8 cellular contexts compared by ENCODE assay signal in the genomic region with DNA sequence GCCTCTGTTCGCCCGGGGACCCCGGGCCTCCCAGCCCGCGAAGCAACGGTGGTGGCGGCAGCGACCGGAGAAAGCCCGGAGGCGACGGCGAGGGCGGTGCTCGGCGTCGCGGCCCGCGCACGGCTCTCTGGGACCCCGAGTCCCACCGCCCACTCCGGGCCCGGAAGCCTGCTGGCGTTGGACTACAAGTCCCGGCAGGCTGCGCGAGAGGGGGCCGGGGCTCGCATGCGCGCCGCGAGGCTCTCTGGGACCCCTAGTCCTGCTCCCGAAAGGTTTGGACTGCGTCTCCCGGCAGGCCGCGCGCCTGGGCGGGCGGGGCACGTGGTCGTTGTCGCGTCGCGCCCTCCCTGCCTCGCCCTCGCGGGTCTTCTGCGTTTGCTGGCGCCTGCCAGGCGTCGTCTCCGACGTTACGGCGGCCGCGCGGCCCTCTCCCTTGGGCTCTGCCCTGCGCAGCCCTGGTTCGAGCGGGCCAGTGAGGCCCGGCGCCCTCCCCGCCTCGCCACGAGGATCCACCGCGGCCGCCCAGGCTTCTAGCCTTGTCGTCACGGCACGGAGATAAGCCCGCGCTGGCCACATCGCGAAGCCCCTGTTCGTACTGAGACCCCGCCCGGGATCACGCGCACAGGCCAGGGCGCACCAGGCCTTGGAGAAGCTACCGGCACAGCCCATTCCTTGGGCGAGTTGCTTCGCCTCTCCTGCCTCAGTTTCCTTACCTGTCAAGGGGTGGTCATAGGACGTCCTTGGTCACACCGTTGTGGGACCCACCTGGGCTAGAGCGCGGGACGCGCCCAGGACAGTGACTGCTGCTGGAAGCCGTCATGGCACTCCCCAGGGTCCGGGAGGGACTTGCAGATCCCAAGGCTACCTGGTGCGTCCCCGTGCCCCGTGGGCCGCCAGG. TPM values are rescaled to one million over a fixed set of nuclear protein-coding genes. Genes with fewer than 3 reads are reported as not detected.
A peak's percentile ranks its signal among the peaks of the same experiment; 100 is the strongest.
DNase-seq lines count a peak whose midpoint lies in the region; ATAC-seq and TF ChIP-seq lines count a peak whose summit lies in the region.

Gene STK25, minus strand, starts transcription at position 75 of the 898 bp plus-strand sequence. CDS start 549 bp downstream, outside the sequence.

- POLR2A ChIA-PET in activated CD4-positive, alpha-beta memory T cell treated with anti-CD3 and anti-CD28 coated beads for 36 hours (lab: Charles Lee), result no interaction called here

- peak within 1 kb of the TSS; percentile 38 to 88 (median 52) for H3K27ac Mint-ChIP-seq in CD4-positive, CD25-positive, alpha-beta regulatory T cell
- H3K27ac Mint-ChIP-seq in activated CD4-positive, alpha-beta memory T cell treated with anti-CD3 and anti-CD28 coated beads for 36 hours, result peak within 1 kb of the TSS; percentile 56

- H3K9me3 Mint-ChIP-seq in CD4-positive, CD25-positive, alpha-beta regulatory T cell, result peaks cover 0 to 2% (median 0%) of the 10 kb centered on the region in 7 donors
- no peaks in the 10 kb centered on the region for H3K9me3 Mint-ChIP-seq in activated CD4-positive, alpha-beta memory T cell treated with anti-CD3 and anti-CD28 coated beads for 36 hours

- H3K36me3 Mint-ChIP-seq in CD4-positive, CD25-positive, alpha-beta regulatory T cell, result no peaks in the 10 kb centered on the region
- H3K36me3 Mint-ChIP-seq in activated CD4-positive, alpha-beta memory T cell treated with anti-CD3 and anti-CD28 coated beads for 36 hours, result no peaks in the 10 kb centered on the region

- 1 to 2% methylated on average over 16 to 76 of the region's 102 CpGs for WGBS in lower leg skin, 2 donors

- peak in 23 of 56 donors; percentile 6 to 54 (median 29) for TF ChIP-seq CTCF in dorsolateral prefrontal cortex (IDR thresholded peaks at IDR 0.05 in 54 of 56, conservative IDR thresholded peaks at IDR 0.05 in 2 of 56; ENCODE audit: low read depth in 1 of 56, partially characterized antibody in 56 of 56)
- TF ChIP-seq CTCF in lower leg skin (IDR thresholded peaks at IDR 0.05), result no peak

- ATAC-seq in CD4-positive, CD25-positive, alpha-beta regulatory T cell (ENCODE audit: low read depth in 2 of 2), result peak; percentile 96
- peak; percentile 87 for ATAC-seq in GM19438 (IDR thresholded peaks at IDR 0.05; ENCODE audit: low read depth, unreplicated experiment)
- peak; percentile 56 for ATAC-seq in HG03575 (IDR thresholded peaks at IDR 0.05; ENCODE audit: extremely low read depth, insufficient number of reproducible peaks, low FRiP score, unreplicated experiment)

- peaks cover 0 to 44% (median 7%) of the 10 kb centered on the region in 4 donors for H3K4me1 Mint-ChIP-seq in CD4-positive, CD25-positive, alpha-beta regulatory T cell
- H3K4me1 Mint-ChIP-seq in activated CD4-positive, alpha-beta memory T cell treated with anti-CD3 and anti-CD28 coated beads for 36 hours (ENCODE audit: low read depth), result peaks cover 19% of the 10 kb centered on the region

- CTCF ChIA-PET in activated CD4-positive, alpha-beta memory T cell treated with anti-CD3 and anti-CD28 coated beads for 36 hours (lab: Charles Lee), result no interaction called here

- no peaks in the 10 kb centered on the region for H3K36me3 ChIP-seq in CD4-positive, CD25-positive, alpha-beta regulatory T cell (ENCODE audit: control insufficient read depth, insufficient read depth, low read length)

- H3K4me1 ChIP-seq in CD4-positive, CD25-positive, alpha-beta regulatory T cell (ENCODE audit: control insufficient read depth, insufficient read depth, low read length, poor library complexity, severe bottlenecking), result peaks cover 26% of the 10 kb centered on the region

- peak; percentile 95 to 99 (median 98) for DNase-seq in CD4-positive, CD25-positive, alpha-beta regulatory T cell
- DNase-seq in NCI-H82 treated with DMSO at 0.1 percent for 48 hours (lab: John Stamatoyannopoulos, UW; ENCODE audit: unreplicated experiment), result peak; percentile 89
- DNase-seq in activated CD4-positive, alpha-beta memory T cell treated with anti-CD3 and anti-CD28 coated beads for 36 hours, result peak; percentile 98
- peak; percentile 93 to 99 (median 97) for DNase-seq in dorsolateral prefrontal cortex
- DNase-seq in lower leg skin (ENCODE audit: low spot score in 2 of 2), result peak; percentile 97 to 99
- peak; percentile 96 to 97 for DNase-seq in stimulated activated CD4-positive, alpha-beta T cell treated with anti-CD3 and anti-CD28 coated beads, Interleukin-4, amount 100 ng/mL, for 48 hours (ENCODE audit: low read depth in 2 of 2)

- peak within 1 kb of the TSS; percentile 58 for H3K4me3 ChIP-seq in CD4-positive, CD25-positive, alpha-beta regulatory T cell (ENCODE audit: low read depth, low read length)
- H3K4me3 ChIP-seq in dorsolateral prefrontal cortex, result peak within 1 kb of the TSS; percentile 56 to 100 (median 90)
- peak within 1 kb of the TSS; percentile 89 for H3K4me3 ChIP-seq in lower leg skin (ENCODE audit: low read depth, poor library complexity, severe bottlenecking)

- H3K27me3 Mint-ChIP-seq in CD4-positive, CD25-positive, alpha-beta regulatory T cell, result peaks cover 11% of the 10 kb centered on the region
- H3K27me3 Mint-ChIP-seq in activated CD4-positive, alpha-beta memory T cell treated with anti-CD3 and anti-CD28 coated beads for 36 hours, result no peaks in the 10 kb centered on the region

- no peak for TF ChIP-seq POLR2A in lower leg skin (IDR thresholded peaks at IDR 0.05)

- intact Hi-C loops in activated CD4-positive, alpha-beta memory T cell treated with anti-CD3 and anti-CD28 coated beads for 36 hours (cut with micrococcal nuclease), result loop anchor here (1.0 to 5.0 kb wide), 5 partner anchors 102 to 361 kb away; partner anchors contain the start of genes DTYMK, HDLBP, PASK and SEPTIN2
- intact Hi-C loops in dorsolateral prefrontal cortex (cut with DNase I), result loop anchor here (1.0 to 10.0 kb wide), 7 partner anchors 50 to 674 kb away; partner anchors contain the start of genes ATG4B (in 2 of the 2), THAP4 (in 2 of the 2), BOK (in 1 of the 2) and FARP2 (in 1 of the 2)
- intact Hi-C loops in lower leg skin (cut with DNase I; ENCODE audit: low total_unique reads), result loop anchor here (10.0 kb wide), 1 partner anchor 376 kb away; no protein-coding TSS in a partner anchor

- H3K27ac ChIP-seq in CD4-positive, CD25-positive, alpha-beta regulatory T cell (ENCODE audit: insufficient read depth, low read length, poor library complexity, severe bottlenecking), result peak within 1 kb of the TSS; percentile 79
- peak within 1 kb of the TSS; percentile 66 to 97 (median 90) for H3K27ac ChIP-seq in dorsolateral prefrontal cortex

- peak within 1 kb of the TSS; percentile 86 to 91 (median 90) for H3K4me3 Mint-ChIP-seq in CD4-positive, CD25-positive, alpha-beta regulatory T cell
- peak within 1 kb of the TSS; percentile 79 for H3K4me3 Mint-ChIP-seq in activated CD4-positive, alpha-beta memory T cell treated with anti-CD3 and anti-CD28 coated beads for 36 hours

- H3K9me3 ChIP-seq in CD4-positive, CD25-positive, alpha-beta regulatory T cell (ENCODE audit: control insufficient read depth in 2 of 2, low read length in 2 of 2), result no peaks in the 10 kb centered on the region

- H3K27me3 ChIP-seq in CD4-positive, CD25-positive, alpha-beta regulatory T cell (ENCODE audit: control insufficient read depth, insufficient read depth, low read length), result no peaks in the 10 kb centered on the region
- H3K27me3 ChIP-seq in dorsolateral prefrontal cortex, result no peaks in the 10 kb centered on the region

RNA-seq across cellular contexts. Expression of gene STK25, which starts in this region (rescaled TPM):
- total RNA-seq in CD4-positive, CD25-positive, alpha-beta regulatory T cell, result 117 TPM
- polyA plus RNA-seq in CD4-positive, CD25-positive, alpha-beta regulatory T cell, result 10 to 100 TPM; 79.7 to 99.6 (median 86.5) TPM
- total RNA-seq in activated CD4-positive, alpha-beta memory T cell treated with anti-CD3 and anti-CD28 coated beads for 36 hours, result 10 to 100 TPM; 97.9 to 99.1 TPM
- 100 to 1,000 TPM; 138 to 233 (median 178) TPM for total RNA-seq in dorsolateral prefrontal cortex
- 100 to 1,000 TPM; 137 to 315 (median 188) TPM for total RNA-seq in lower leg skin

Comparison
In these comparisons a context has a peak if more than half of its experiments do, and no peak if none do; other contexts are left out.
1. Peak in every context shown above with its lines: DNase-seq, ATAC-seq, H3K4me3 ChIP-seq and H3K27ac ChIP-seq.